ENCODE assay signal across 30 cellular contexts in genomic region chr11:15955595-15955994, GRCh38.
"Had no signal": no experiment of that assay in that cellular context is flagged by ENCODE, and none has a peak within 500 bp of the region (broad histone marks: within the 10 kb centered on the region; RNA-seq: fewer than 3 reads in every experiment).

No MANE protein-coding gene starts in this region.

- H3K36me3 ChIP-seq: cardiac muscle cell, WERI-Rb-1 had no signal

- FAIRE-seq: astrocyte had no signal

- DNase-seq: activated CD4-positive, alpha-beta T cell treated with anti-CD3 and anti-CD28 coated beads for 4 hours; activated CD8-positive, alpha-beta memory T cell treated with anti-CD3 and anti-CD28 coated beads, Interleukin-2, amount 50 U/mL, for 48 hours; activated CD8-positive, alpha-beta T cell treated with anti-CD3 and anti-CD28 coated beads, Interleukin-2, amount 10 ng/mL, durations not matched to agents 7 days and 5 days; activated effector memory CD4-positive, alpha-beta T cell treated with Interleukin-2 at 50 U/mL for 16 hours; activated naive CD4-positive, alpha-beta T cell; activated T-cell treated with anti-CD3 and anti-CD28 coated beads, Interleukin-2, amount 50 U/mL, for 24 hours; amniotic stem cell; NCI-H1092; NCI-H1417; NCI-H1930; NCI-H2107; NCI-H2171 treated with DMSO at 0.1 percent for 48 hours; NCI-H345; NCI-H510A; NCI-H526 treated with DMSO at 0.1 percent for 48 hours; NCI-H82; NK-92 treated with Interleukin-12 subunit alpha and Interleukin-12 subunit beta, amount 100 ng/mL, for 24 hours; OCI-M1; RPMI8226; T-cell; T-helper 2 cell; T1000; WERI-Rb-1 had no signal

- H3K4me3 ChIP-seq: cardiac muscle cell, SK-N-MC had no signal

- ATAC-seq: activated CD4-positive, CD25-positive, alpha-beta regulatory T cell treated with anti-CD3 and anti-CD28 coated beads, Interleukin-2, amount 50 U/mL, for 24 hours; activated CD8-positive, alpha-beta T cell treated with anti-CD3 and anti-CD28 coated beads, Interleukin-2, amount 10 ng/mL, durations not matched to agents 7 days and 5 days; Panc1; Right ventricle myocardium inferior; T-cell had no signal

- H3K27me3 ChIP-seq: cardiac muscle cell had no signal

- H3K4me2 ChIP-seq: KMS-11 had no signal

- H3K27ac ChIP-seq: cardiac muscle cell, KMS-11, SK-N-MC, WERI-Rb-1 had no signal
